1 cellular context compared by ENCODE assay signal in genomic region chr7:43914795-43915194, GRCh38.
TF ChIP-seq lines count a peak whose summit lies in the region.

No MANE protein-coding gene starts in this region.

TF ChIP-seq in H1, 55 proteins besides CTCF, POLR2A, EP300 and RAD21:
- TF ChIP-seq MAX (IDR thresholded peaks at IDR 0.05) = 0 out of 2 replicates have a peak, but pooled peaks have one; percentile 27
- TF ChIP-seq JUN (IDR thresholded peaks at IDR 0.05; ENCODE audit: low read depth, low read length) = no peak
- peak; percentile 13 for TF ChIP-seq NRF1 (IDR thresholded peaks at IDR 0.05; ENCODE audit: low read depth, low read length)
- TF ChIP-seq BRCA1 (IDR thresholded peaks at IDR 0.05; ENCODE audit: low read depth, low read length) = no peak
